In genomic region chr17:3798273-3799180, GRCh38 we compare ENCODE assay signal across 14 cellular contexts. TPM values are rescaled to one million over a fixed set of nuclear protein-coding genes. Genes with fewer than 3 reads are reported as not detected.
A peak's percentile ranks its signal among the peaks of the same experiment; 100 is the strongest.
DNase-seq lines count a peak whose midpoint lies in the region; ATAC-seq and TF ChIP-seq lines count a peak whose summit lies in the region.
"Had no signal": no experiment of that assay in that cellular context is flagged by ENCODE, and none has a peak within 500 bp of the region (broad histone marks: within the 10 kb centered on the region; RNA-seq: fewer than 3 reads in every experiment).

No MANE protein-coding gene starts in this region.

- H3K27me3 Mint-ChIP-seq in activated CD8-positive, alpha-beta T cell treated with anti-CD3 and anti-CD28 coated beads, Interleukin-2, amount 10 ng/mL, durations not matched to agents 7 days and 5 days (ENCODE audit: low read depth): peaks cover 6% of the 10 kb centered on the region

- DNase-seq in left ventricle myocardium superior: no peak
- DNase-seq in Right ventricle myocardium inferior (ENCODE audit: missing footprints): no peak
- no peak for DNase-seq in activated CD8-positive, alpha-beta T cell treated with anti-CD3 and anti-CD28 coated beads, Interleukin-2, amount 10 ng/mL, durations not matched to agents 7 days and 5 days
- peak; percentile 40 for DNase-seq in myocyte (ENCODE audit: low read depth)
- no peak for DNase-seq in upper lobe of right lung
- no peak for DNase-seq in SW 1271 (lab: John Stamatoyannopoulos, UW)
- no peak for DNase-seq in activated CD4-positive, alpha-beta T cell treated with anti-CD3 and anti-CD28 coated beads, Interleukin-2, amount 50 U/mL, for 48 hours
- DNase-seq in pons (ENCODE audit: low spot score): no peak
- DNase-seq: activated CD4-positive, alpha-beta T cell treated with anti-CD3 and anti-CD28 coated beads, Interleukin-2, amount 50 U/mL, for 1 hour; DMS79 treated with DMSO at 0.1 percent for 48 hours; KG1; NCI-H2171 treated with DMSO at 0.1 percent for 48 hours had no signal

- H3K27ac Mint-ChIP-seq in activated CD8-positive, alpha-beta T cell treated with anti-CD3 and anti-CD28 coated beads, Interleukin-2, amount 10 ng/mL, durations not matched to agents 7 days and 5 days: peak overlapping the region; percentile 10

- POLR2A ChIA-PET in activated CD8-positive, alpha-beta T cell treated with anti-CD3 and anti-CD28 coated beads, Interleukin-2, amount 10 ng/mL, durations not matched to agents 7 days and 5 days (lab: Charles Lee): no interaction called here

- no peaks in the 10 kb centered on the region for H3K36me3 ChIP-seq in upper lobe of right lung

- H3K27me3 ChIP-seq in upper lobe of right lung: no peaks in the 10 kb centered on the region

- no peaks in the 10 kb centered on the region for H3K9me3 Mint-ChIP-seq in activated CD8-positive, alpha-beta T cell treated with anti-CD3 and anti-CD28 coated beads, Interleukin-2, amount 10 ng/mL, durations not matched to agents 7 days and 5 days (ENCODE audit: insufficient read depth)
- H3K9me3 Mint-ChIP-seq: neural crest cell had no signal

- peaks cover 18% of the 10 kb centered on the region for H3K4me1 ChIP-seq in upper lobe of right lung

- H3K4me3 Mint-ChIP-seq in activated CD8-positive, alpha-beta T cell treated with anti-CD3 and anti-CD28 coated beads, Interleukin-2, amount 10 ng/mL, durations not matched to agents 7 days and 5 days: peak overlapping the region; percentile 34
- H3K4me3 Mint-ChIP-seq: neural crest cell had no signal

- no peak for TF ChIP-seq CTCF in upper lobe of right lung (IDR thresholded peaks at IDR 0.05)

- H3K36me3 Mint-ChIP-seq in activated CD8-positive, alpha-beta T cell treated with anti-CD3 and anti-CD28 coated beads, Interleukin-2, amount 10 ng/mL, durations not matched to agents 7 days and 5 days (ENCODE audit: low read depth): peaks cover 6% of the 10 kb centered on the region

- ATAC-seq in left ventricle myocardium superior (peak; percentile 75), Right ventricle myocardium inferior (no peak), upper lobe of right lung (peak; percentile 60)
- no peak for ATAC-seq in activated CD8-positive, alpha-beta T cell treated with anti-CD3 and anti-CD28 coated beads, Interleukin-2, amount 10 ng/mL, durations not matched to agents 7 days and 5 days

- CTCF ChIA-PET in activated CD8-positive, alpha-beta T cell treated with anti-CD3 and anti-CD28 coated beads, Interleukin-2, amount 10 ng/mL, durations not matched to agents 7 days and 5 days (lab: Charles Lee): interaction anchor here (1.4 to 3.7 kb wide), 2 partner anchors 45 to 60 kb away, joined by 4 to 46 read pairs; no protein-coding TSS in a partner anchor

- H3K9me3 ChIP-seq in upper lobe of right lung: no peaks in the 10 kb centered on the region

- H3K4me3 ChIP-seq in upper lobe of right lung: no peak overlapping the region
- H3K4me3 ChIP-seq: coronary artery had no signal

- intact Hi-C loops in left ventricle myocardium superior (cut with micrococcal nuclease) (no loop called here), Right ventricle myocardium inferior (cut with DNase I) (no loop called here), upper lobe of right lung (cut with DNase I) (no loop called here)

- peak overlapping the region; percentile 30 for H3K27ac ChIP-seq in upper lobe of right lung
- H3K27ac ChIP-seq: coronary artery had no signal

- H3K4me1 Mint-ChIP-seq in activated CD8-positive, alpha-beta T cell treated with anti-CD3 and anti-CD28 coated beads, Interleukin-2, amount 10 ng/mL, durations not matched to agents 7 days and 5 days (ENCODE audit: low read depth): peaks cover 74% of the 10 kb centered on the region
- H3K4me1 Mint-ChIP-seq: neural crest cell had no signal

RNA-seq across cellular contexts. Expression of gene ITGAE, which starts 2.5 kb away (rescaled TPM):
- total RNA-seq in left ventricle myocardium superior: 12.2 TPM
- 17.6 TPM for total RNA-seq in Right ventricle myocardium inferior
- total RNA-seq in activated CD8-positive, alpha-beta T cell treated with anti-CD3 and anti-CD28 coated beads, Interleukin-2, amount 10 ng/mL, durations not matched to agents 7 days and 5 days: 10 to 100 TPM; 22.9 to 23.2 TPM
- total RNA-seq in myocyte: 23.1 and 26.4 TPM in 2 replicates
- 66.3 TPM for polyA plus RNA-seq in myocyte (2012)
- 24.2 TPM for total RNA-seq in upper lobe of right lung

RNA-seq across cellular contexts. Expression of gene NCBP3, which starts 47.5 kb away (rescaled TPM):
- total RNA-seq in left ventricle myocardium superior (17.8 TPM), Right ventricle myocardium inferior (15.3 TPM), myocyte (12.7 and 13.7 TPM in 2 replicates), upper lobe of right lung (34.9 TPM)
- 10 to 100 TPM; 39.1 to 42.6 TPM for total RNA-seq in activated CD8-positive, alpha-beta T cell treated with anti-CD3 and anti-CD28 coated beads, Interleukin-2, amount 10 ng/mL, durations not matched to agents 7 days and 5 days
- polyA plus RNA-seq in myocyte (2012): 16.0 TPM

Comparison
In these comparisons a context has a peak if more than half of its experiments do, and no peak if none do; other contexts are left out.
1. ATAC-seq: peak in left ventricle myocardium superior (single experiment) and upper lobe of right lung (single experiment); none in Right ventricle myocardium inferior (single experiment) and activated CD8-positive, alpha-beta T cell treated with anti-CD3 and anti-CD28 coated beads, Interleukin-2, amount 10 ng/mL, durations not matched to agents 7 days and 5 days (single experiment).